27 cellular contexts compared by ENCODE assay signal in genomic region chr18:70069965-70070364, GRCh38.
"Had no signal": no experiment of that assay in that cellular context is flagged by ENCODE, and none has a peak within 500 bp of the region (broad histone marks: within the 10 kb centered on the region; RNA-seq: fewer than 3 reads in every experiment).

No MANE protein-coding gene starts in this region.

- H3K9me3 ChIP-seq: stomach, suprapubic skin, testis, thoracic aorta, thyroid gland, tibial artery, tibial nerve, transverse colon, upper lobe of left lung, upper lobe of right lung, uterus, vagina had no signal

- H3K4me1 ChIP-seq: stomach, suprapubic skin, testis, thyroid gland, tibial artery, tibial nerve, transverse colon, upper lobe of left lung, upper lobe of right lung, uterus, vagina had no signal

- H3K27me3 Mint-ChIP-seq: stimulated activated memory B cell treated with anti-CD40 and anti-IgM and Interleukin-4, amounts not matched to agents 10 μg/mL and 1 μg/mL and 100 μg/mL, for 72 hours; stimulated activated naive B cell treated with anti-CD40 and anti-IgM and Interleukin-4, amounts not matched to agents 10 μg/mL and 1 μg/mL and 100 μg/mL, for 72 hours; stimulated activated naive CD8-positive, alpha-beta T cell treated with anti-CD3 and anti-CD28 coated beads, Interleukin-15, amount 100 ng/mL, for 72 hours; stimulated activated naive CD8-positive, alpha-beta T cell treated with anti-CD3 and anti-CD28 coated beads, Interleukin-15, Interleukin-2, amounts not matched to agents 100 ng/mL and 50 ng/mL, for 24 hours; type B pancreatic cell had no signal

- ATAC-seq: stimulated activated memory B cell treated with anti-CD40 and anti-IgM and Interleukin-4, amounts not matched to agents 10 μg/mL and 1 μg/mL and 100 μg/mL, for 72 hours; stimulated activated naive B cell treated with anti-CD40 and anti-IgM and Interleukin-4, amounts not matched to agents 10 μg/mL and 1 μg/mL and 100 μg/mL, for 72 hours; stimulated activated naive CD8-positive, alpha-beta T cell treated with anti-CD3 and anti-CD28 coated beads, Interleukin-15, amount 100 ng/mL, for 72 hours; stimulated activated naive CD8-positive, alpha-beta T cell treated with anti-CD3 and anti-CD28 coated beads, Interleukin-15, Interleukin-2, amounts not matched to agents 100 U/mL and 50 U/mL, for 24 hours; upper lobe of right lung had no signal

- DNase-seq: stimulated activated CD4-positive, alpha-beta T cell treated with anti-CD3 and anti-CD28 coated beads, Interleukin-2, amount 100 ng/mL, for 48 hours; stimulated activated CD4-positive, alpha-beta T cell treated with anti-CD3 and anti-CD28 coated beads, Interleukin-4, amount 100 ng/mL, for 1 hour; stimulated activated CD4-positive, alpha-beta T cell treated with anti-CD3 and anti-CD28 coated beads, Interleukin-4, amount 100 ng/mL, for 24 hours; stimulated activated CD4-positive, alpha-beta T cell treated with anti-CD3 and anti-CD28 coated beads, Interleukin-4, amount 100 ng/mL, for 4 hours; stimulated activated CD8-positive, alpha-beta memory T cell treated with anti-CD3 and anti-CD28 coated beads, Interleukin-4, amount 100 ng/mL, for 48 hours; stimulated activated naive B cell treated with anti-CD40 and anti-IgM and Interleukin-4, amounts not matched to agents 10 μg/mL and 1 μg/mL and 100 μg/mL, for 72 hours; stimulated activated naive CD4-positive, alpha-beta T cell; stimulated activated naive CD4-positive, alpha-beta T cell treated with Interleukin-2 at 50 U/mL for 16 hours; stimulated activated naive CD8-positive, alpha-beta T cell treated with anti-CD3 and anti-CD28 coated beads, Interleukin-15, amount 100 ng/mL, for 72 hours; stimulated activated naive CD8-positive, alpha-beta T cell treated with anti-CD3 and anti-CD28 coated beads, Interleukin-15, Interleukin-2, amounts not matched to agents 100 U/mL and 50 U/mL, for 24 hours; stomach; substantia nigra; testis; thyroid gland; tibial artery; transverse colon; trophoblast cell; upper lobe of left lung; upper lobe of right lung; uterus had no signal

- H3K9me3 Mint-ChIP-seq: stimulated activated memory B cell treated with anti-CD40 and anti-IgM and Interleukin-4, amounts not matched to agents 10 μg/mL and 1 μg/mL and 100 μg/mL, for 72 hours; stimulated activated naive B cell treated with anti-CD40 and anti-IgM and Interleukin-4, amounts not matched to agents 10 μg/mL and 1 μg/mL and 100 μg/mL, for 72 hours; stimulated activated naive CD8-positive, alpha-beta T cell treated with anti-CD3 and anti-CD28 coated beads, Interleukin-15, amount 100 ng/mL, for 72 hours; stimulated activated naive CD8-positive, alpha-beta T cell treated with anti-CD3 and anti-CD28 coated beads, Interleukin-15, Interleukin-2, amounts not matched to agents 100 ng/mL and 50 ng/mL, for 24 hours; type B pancreatic cell had no signal

- H3K27me3 ChIP-seq: stomach, suprapubic skin, testis, thyroid gland, tibial artery, tibial nerve, transverse colon, upper lobe of left lung, upper lobe of right lung, uterus, vagina had no signal

- H3K27ac ChIP-seq: stomach, suprapubic skin, testis, thoracic aorta, thyroid gland, tibial artery, tibial nerve, transverse colon, upper lobe of left lung, upper lobe of right lung, uterus, vagina had no signal

- H3K4me1 Mint-ChIP-seq: stimulated activated memory B cell treated with anti-CD40 and anti-IgM and Interleukin-4, amounts not matched to agents 10 μg/mL and 1 μg/mL and 100 μg/mL, for 72 hours; stimulated activated naive B cell treated with anti-CD40 and anti-IgM and Interleukin-4, amounts not matched to agents 10 μg/mL and 1 μg/mL and 100 μg/mL, for 72 hours had no signal

- H3K27ac Mint-ChIP-seq: stimulated activated memory B cell treated with anti-CD40 and anti-IgM and Interleukin-4, amounts not matched to agents 10 μg/mL and 1 μg/mL and 100 μg/mL, for 72 hours; stimulated activated naive B cell treated with anti-CD40 and anti-IgM and Interleukin-4, amounts not matched to agents 10 μg/mL and 1 μg/mL and 100 μg/mL, for 72 hours; stimulated activated naive CD8-positive, alpha-beta T cell treated with anti-CD3 and anti-CD28 coated beads, Interleukin-15, amount 100 ng/mL, for 72 hours; stimulated activated naive CD8-positive, alpha-beta T cell treated with anti-CD3 and anti-CD28 coated beads, Interleukin-15, Interleukin-2, amounts not matched to agents 100 ng/mL and 50 ng/mL, for 24 hours; type B pancreatic cell had no signal

- H3K4me3 ChIP-seq: stomach, suprapubic skin, testis, thoracic aorta, thyroid gland, tibial artery, tibial nerve, transverse colon, upper lobe of left lung, upper lobe of right lung, uterus, vagina had no signal

- H3K4me3 Mint-ChIP-seq: stimulated activated memory B cell treated with anti-CD40 and anti-IgM and Interleukin-4, amounts not matched to agents 10 μg/mL and 1 μg/mL and 100 μg/mL, for 72 hours; stimulated activated naive B cell treated with anti-CD40 and anti-IgM and Interleukin-4, amounts not matched to agents 10 μg/mL and 1 μg/mL and 100 μg/mL, for 72 hours; stimulated activated naive CD8-positive, alpha-beta T cell treated with anti-CD3 and anti-CD28 coated beads, Interleukin-15, amount 100 ng/mL, for 72 hours; stimulated activated naive CD8-positive, alpha-beta T cell treated with anti-CD3 and anti-CD28 coated beads, Interleukin-15, Interleukin-2, amounts not matched to agents 100 ng/mL and 50 ng/mL, for 24 hours; type B pancreatic cell had no signal

- H3K36me3 ChIP-seq: thoracic aorta, thyroid gland, transverse colon, upper lobe of right lung, uterus, vagina had no signal
